8 cellular contexts compared by ENCODE assay signal in genomic region chr7:140059288-140060242, GRCh38. TPM values are rescaled to one million over a fixed set of nuclear protein-coding genes. Genes with fewer than 3 reads are reported as not detected.
A peak's percentile ranks its signal among the peaks of the same experiment; 100 is the strongest.
DNase-seq lines count a peak whose midpoint lies in the region; ATAC-seq, FAIRE-seq and TF ChIP-seq lines count a peak whose summit lies in the region.

No MANE protein-coding gene starts in this region.

- H3K4me2 ChIP-seq in GM23248 (ENCODE audit: unreplicated experiment) (peak overlapping the region; percentile 59), K562 (ENCODE audit: insufficient read depth, low read length) (peak overlapping the region; percentile 79)

- no peak for TF ChIP-seq EP300 in K562 (IDR thresholded peaks at IDR 0.05; ENCODE audit: low read length)
- TF ChIP-seq EP300 in transverse colon (IDR thresholded peaks at IDR 0.05; ENCODE audit: low read depth): no peak

- H4K20me1 ChIP-seq in GM23248 (ENCODE audit: insufficient read depth) (no peaks in the 10 kb centered on the region), K562 (replicated peaks; ENCODE audit: control insufficient read depth, insufficient read depth, low read length) (no peaks in the 10 kb centered on the region)

- H3K4me1 ChIP-seq in GM23248 (ENCODE audit: insufficient read depth) (peaks cover 16% of the 10 kb centered on the region), K562 (replicated peaks in 1 of 2; ENCODE audit: control insufficient read depth in 2 of 2, insufficient read depth in 2 of 2, low read length in 2 of 2) (peaks cover 31 to 45% of the 10 kb centered on the region in 2 experiments), mucosa of descending colon (ENCODE audit: low read depth) (peaks cover 23% of the 10 kb centered on the region), transverse colon (peaks cover 26 to 50% (median 38%) of the 10 kb centered on the region in 4 donors), Caco-2 (no peaks in the 10 kb centered on the region)

- H3K9me3 ChIP-seq in GM23248 (ENCODE audit: low read depth) (no peaks in the 10 kb centered on the region), K562 (replicated peaks; ENCODE audit: control insufficient read depth, insufficient read depth, low read depth, low read length) (peaks cover 8% of the 10 kb centered on the region), mucosa of descending colon (no peaks in the 10 kb centered on the region), transverse colon (no peaks in the 10 kb centered on the region), Caco-2 (no peaks in the 10 kb centered on the region)

- H3K9me2 ChIP-seq in GM23248 (ENCODE audit: insufficient read depth): no peaks in the 10 kb centered on the region

- intact Hi-C loops in K562 (cut with micrococcal nuclease) (loop anchor here (5.0 kb wide), 1 partner anchor 263 kb away; no protein-coding TSS in a partner anchor), mucosa of descending colon (cut with DNase I, micrococcal nuclease) (no loop called here), transverse colon (cut with DNase I; ENCODE audit: low total_unique reads) (loop anchor here (5.0 kb wide), 1 partner anchor 268 kb away; no protein-coding TSS in a partner anchor), Caco-2 (cut with micrococcal nuclease; ENCODE audit: unreplicated experiment) (no loop called here)

- no peak overlapping the region for H3K27ac Mint-ChIP-seq in Caco-2 (ENCODE audit: unreplicated experiment)
- no peak overlapping the region for H3K27ac Mint-ChIP-seq in WTC11

- TF ChIP-seq POLR2A in K562 (conservative IDR thresholded peaks at IDR 0.05) (no peak), transverse colon (IDR thresholded peaks at IDR 0.05) (no peak)

- CTCF ChIA-PET in K562 (lab: Yijun Ruan, JAX; ENCODE audit: low intra/inter-chr PET ratio) (no interaction called here), Caco-2 (lab: Charles Lee) (no interaction called here), WTC11 (lab: Charles Lee) (no interaction called here)

- peaks cover 6% of the 10 kb centered on the region for H3K36me3 Mint-ChIP-seq in Caco-2 (ENCODE audit: insufficient read depth, unreplicated experiment)
- H3K36me3 Mint-ChIP-seq in WTC11: no peaks in the 10 kb centered on the region

- H3K4me3 Mint-ChIP-seq in Caco-2 (ENCODE audit: unreplicated experiment) (no peak overlapping the region), WTC11 (no peak overlapping the region)

- no peaks in the 10 kb centered on the region for H3K9me1 ChIP-seq in K562 (ENCODE audit: control insufficient read depth, insufficient read depth, low read length)

- peak; percentile 94 for DNase-seq in GM23248
- peak in 2 of 4 experiments; percentile 34 to 59 for DNase-seq in K562 (ENCODE audit: extremely low read depth in 1 of 4, low spot score in 3 of 4)
- DNase-seq in mucosa of descending colon: peak; percentile 76 to 95 (median 79)
- peak; percentile 89 for DNase-seq in transverse colon
- DNase-seq in Caco-2: no peak
- DNase-seq in WTC11 (ENCODE audit: low spot score): no peak
- no peak for DNase-seq in GM19239 (ENCODE audit: insufficient read length, low spot score)

- H3K36me3 ChIP-seq in GM23248 (ENCODE audit: low read depth): no peaks in the 10 kb centered on the region
- peaks cover 20% of the 10 kb centered on the region for H3K36me3 ChIP-seq in K562 (ENCODE audit: control insufficient read depth, insufficient read depth, low read length)
- H3K36me3 ChIP-seq in mucosa of descending colon (ENCODE audit: low read depth): no peaks in the 10 kb centered on the region
- peaks cover 0 to 5% (median 0%) of the 10 kb centered on the region in 4 donors for H3K36me3 ChIP-seq in transverse colon
- H3K36me3 ChIP-seq in Caco-2 (ENCODE audit: control insufficient read depth, insufficient read depth, low read length): no peaks in the 10 kb centered on the region

- H3K27me3 Mint-ChIP-seq in Caco-2 (ENCODE audit: insufficient read depth, unreplicated experiment) (no peaks in the 10 kb centered on the region), WTC11 (ENCODE audit: low read depth) (peaks cover 37% of the 10 kb centered on the region)

- FAIRE-seq in K562 (lab: Jason Lieb, UNC) (no peak), GM19239 (lab: Jason Lieb, UNC) (no peak)

- ATAC-seq in SK-N-SH treated with all-trans-retinoic acid at 6 μM for 48 hours (peak; percentile 68), K562 (no peak), mucosa of descending colon (peak; percentile 72), WTC11 (no peak)

- H3F3A ChIP-seq in GM23248 (ENCODE audit: insufficient read depth): peaks cover 22% of the 10 kb centered on the region

- BruUV-seq in K562 (replicated peaks; lab: Mats Ljungman, UMichigan): no TSS peak
- BruUV-seq in Caco-2 (replicated peaks; lab: Mats Ljungman, UMichigan): no TSS peak

- no peak overlapping the region for H2AFZ ChIP-seq in GM23248
- no peak overlapping the region for H2AFZ ChIP-seq in K562 (ENCODE audit: low read depth, low read length)

- no peaks in the 10 kb centered on the region for H3K27me3 ChIP-seq in GM23248 (replicated peaks; ENCODE audit: insufficient read depth)
- no peaks in the 10 kb centered on the region for H3K27me3 ChIP-seq in K562 (ENCODE audit: control insufficient read depth in 2 of 2, insufficient read depth in 2 of 2, low read length in 2 of 2)
- no peaks in the 10 kb centered on the region for H3K27me3 ChIP-seq in transverse colon
- H3K27me3 ChIP-seq in Caco-2 (replicated peaks; ENCODE audit: control insufficient read depth, insufficient read depth, low read length): no peaks in the 10 kb centered on the region

- no peak for TF ChIP-seq RAD21 in K562 (CRISPR knock-in tag; conservative IDR thresholded peaks at IDR 0.05 in 1 of 2, IDR thresholded peaks at IDR 0.05 in 1 of 2)

- H3K4me1 Mint-ChIP-seq in Caco-2 (ENCODE audit: low read depth, unreplicated experiment) (peaks cover 15% of the 10 kb centered on the region), WTC11 (peaks cover 10% of the 10 kb centered on the region; the same call in 1 of the 2 replicates)

- H3K9ac ChIP-seq in GM23248 (no peak overlapping the region; the same call in 1 of the 2 replicates), K562 (ENCODE audit: insufficient read depth in 1 of 2, low read depth in 2 of 2, low read length in 2 of 2) (peak overlapping the region in 1 of 2 experiments; percentile 3; a peak in 1 of 4 replicates)

- H3K79me2 ChIP-seq in GM23248 (ENCODE audit: insufficient read depth) (no peaks in the 10 kb centered on the region), K562 (ENCODE audit: control insufficient read depth, insufficient read depth, low read length) (peaks cover 37% of the 10 kb centered on the region)

- H3K4me3 ChIP-seq in GM23248 (no peak overlapping the region), K562 (no peak overlapping the region), mucosa of descending colon (no peak overlapping the region), transverse colon (no peak overlapping the region), Caco-2 (ENCODE audit: low read depth, low read length) (no peak overlapping the region)

- H3K9me3 Mint-ChIP-seq in Caco-2 (ENCODE audit: unreplicated experiment) (no peaks in the 10 kb centered on the region), WTC11 (no peaks in the 10 kb centered on the region)

- WGBS in GM23248 (ENCODE audit: low coverage in 1 of 2, low lambda C conversion rate in 2 of 2, missing lambda C conversion rate in 2 of 2), 2 experiments: 63 to 65% methylated on average over 11 of the region's 11 CpGs
- 62% methylated on average over 11 of the region's 11 CpGs for WGBS in K562 (ENCODE audit: insufficient coverage, low coverage, missing lambda C conversion rate)
- WGBS in transverse colon (ENCODE audit: low coverage in 1 of 2), 2 donors: 38 to 44% methylated on average over 5 to 11 of the region's 11 CpGs

- TF ChIP-seq CTCF in K562 (IDR thresholded peaks at IDR 0.05 in 2 of 3, conservative IDR thresholded peaks at IDR 0.05 in 1 of 3; ENCODE audit: insufficient read depth in 2 of 3, low read depth in 1 of 3, low read length in 3 of 3) (no peak), mucosa of descending colon (IDR thresholded peaks at IDR 0.05) (no peak), transverse colon (IDR thresholded peaks at IDR 0.05) (no peak), Caco-2 (IDR thresholded peaks at IDR 0.05; ENCODE audit: insufficient read depth in 1 of 2, low read depth in 1 of 2, low read length in 1 of 2, severe bottlenecking in 1 of 2, unreplicated experiment in 1 of 2) (no peak), WTC11 (IDR thresholded peaks at IDR 0.05) (no peak)

- in situ Hi-C loops in GM23248 (cut with MboI) (no loop called here), K562 (cut with MboI) (no loop called here), transverse colon (cut with MboI; ENCODE audit: low pct_ligation_motif_present in 1 of 4, low pct_unique_long_range_greater_than_20kb in 1 of 4, low sequenced_read_pairs in 3 of 4) (loop anchor here in 1 of 4 donors (25.0 kb wide), 1 partner anchor 278 kb away; no protein-coding TSS in a partner anchor)

- H3K27ac ChIP-seq in GM23248 (peak overlapping the region; percentile 48; the same call in 1 of the 2 replicates), K562 (ENCODE audit: extremely low read depth, low read depth, low read length) (peak overlapping the region; percentile 58; the same call in 1 of the 3 replicates), transverse colon (peak overlapping the region; percentile 90 to 94 (median 90))

- POLR2A ChIA-PET in K562 (lab: Yijun Ruan, JAX): interaction anchor here (0.5 to 2.2 kb wide), 10 partner anchors 10 to 117 kb away, joined by 3 to 14 read pairs (median 3); partner anchors contain the start of gene KDM7A
- POLR2A ChIA-PET in Caco-2 (lab: Charles Lee): no interaction called here
- POLR2A ChIA-PET in WTC11 (lab: Charles Lee): no interaction called here

RNA-seq across cellular contexts. Expression of gene PARP12, which starts 3.2 kb away (rescaled TPM):
- 10.4 and 11.0 TPM in 2 replicates for total RNA-seq in GM23248 (2014; rRNA removed; shearing (Covaris generic))
- polyA plus RNA-seq in GM23248 (2016; fragmentation: Nextera tagmentation; extraction: Ambion mirVana) (4.9 and 5.4 TPM in 2 replicates), K562 (2011; rRNA removed) (35.6 and 40.4 TPM in 2 replicates), K562 (2014; fragmentation: Illumina TruSeq; extraction: Trizol) (24.7 and 27.7 TPM in 2 replicates), K562 (2014; fragmentation: Nextera tagmentation; extraction: Ambion mirVana) (1 to 10 TPM; 4.6 to 7.1 TPM), K562 (2014; rRNA removed) (21.4 and 23.9 TPM in 2 replicates)
- 109 and 119 TPM in 2 replicates for total RNA-seq in K562 (2011; cell fraction: chromatin; rRNA removed; ENCODE audit: low replicate concordance)
- total RNA-seq in K562 (2011; cell fraction: nucleolus; rRNA removed): 57.4 and 59.0 TPM in 2 replicates
- total RNA-seq in K562 (2011; cell fraction: nucleoplasm; rRNA removed): 88.5 and 107 TPM in 2 replicates
- total RNA-seq in K562 (2014; rRNA removed) (20.4 and 25.7 TPM in 2 replicates), K562 (2014; rRNA removed; fragmentation: Illumina TruSeq; extraction: Trizol) (20.6 and 23.5 TPM in 2 replicates), K562 (2015; rRNA removed; fragmentation: Illumina TruSeq; extraction: Trizol) (22.1 and 23.4 TPM in 2 replicates), K562 (2021) (23.3 and 25.5 TPM in 2 replicates), mucosa of descending colon (10 to 100 TPM; 55.7 to 77.0 (median 61.8) TPM), transverse colon (100 to 1,000 TPM in 1 of 4 donors, 10 to 100 TPM in 3; 20.9 to 105 (median 83.9) TPM), Caco-2 (2022) (20.2 and 23.7 TPM in 2 replicates), WTC11 (2021) (9.1 to 10.5 TPM (median 9.5 TPM) in 3 replicates)
- polyA plus RNA-seq in K562 (2011; cell fraction: cytosol; rRNA removed): 26.6 and 44.3 TPM in 2 replicates
- 108 and 147 TPM in 2 replicates for polyA plus RNA-seq in K562 (2011; cell fraction: nucleus; rRNA removed)
- 18.4 and 26.4 TPM in 2 replicates for polyA plus RNA-seq in K562 (2012)
- 33.4 and 43.2 TPM in 2 replicates for polyA minus RNA-seq in K562 (2011; rRNA and poly(A)+ RNA removed)
- 21.9 and 24.1 TPM in 2 replicates for polyA minus RNA-seq in K562 (2011; cell fraction: cytosol; rRNA and poly(A)+ RNA removed)
- polyA minus RNA-seq in K562 (2011; cell fraction: nucleus; rRNA and poly(A)+ RNA removed): 31.2 and 37.2 TPM in 2 replicates

Comparison
In these comparisons a context has a peak if more than half of its experiments do, and no peak if none do; other contexts are left out.
1. DNase-seq: peak in GM23248 (single experiment), mucosa of descending colon (3 of 3) and transverse colon (single experiment); none in Caco-2 (0 of 2), WTC11 (single experiment) and GM19239 (single experiment).
2. ATAC-seq: peak in SK-N-SH treated with all-trans-retinoic acid at 6 μM for 48 hours (single experiment) and mucosa of descending colon (single experiment); none in K562 (single experiment) and WTC11 (single experiment).
3. intact Hi-C loops: an anchor here in K562 (5.0 kb wide) and transverse colon (5.0 kb wide); none called in mucosa of descending colon and Caco-2.
4. Peak in every context shown above with its lines, with median percentiles within 50 percentile points of each other: H3K27ac ChIP-seq.